ENCODE assay signal across 1 cellular context in the genomic region with DNA sequence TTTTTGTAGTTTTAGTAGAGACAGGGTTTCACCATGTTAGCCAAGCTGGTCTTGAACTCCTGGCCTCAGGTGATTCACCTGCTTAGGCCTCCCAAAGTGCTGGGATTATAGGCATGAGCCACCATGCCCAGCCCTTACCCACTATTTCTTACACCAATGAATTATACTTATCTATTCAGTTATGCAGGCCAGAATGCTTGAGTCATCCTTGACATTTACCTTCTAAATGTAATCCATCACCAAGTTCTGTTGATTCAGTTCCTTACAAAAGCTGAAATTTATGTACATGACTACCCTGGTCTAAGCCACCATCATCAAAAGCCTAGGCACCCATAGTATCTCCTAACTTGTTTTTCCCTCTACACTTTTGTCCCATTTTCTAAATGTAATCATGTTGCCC.
TF ChIP-seq lines count a peak whose summit lies in the region.

No MANE protein-coding gene starts in this region.

TF ChIP-seq in IMR-90, 13 proteins besides CTCF, POLR2A, EP300 and RAD21 (continued from another document):
- TF ChIP-seq, protein P1, sequence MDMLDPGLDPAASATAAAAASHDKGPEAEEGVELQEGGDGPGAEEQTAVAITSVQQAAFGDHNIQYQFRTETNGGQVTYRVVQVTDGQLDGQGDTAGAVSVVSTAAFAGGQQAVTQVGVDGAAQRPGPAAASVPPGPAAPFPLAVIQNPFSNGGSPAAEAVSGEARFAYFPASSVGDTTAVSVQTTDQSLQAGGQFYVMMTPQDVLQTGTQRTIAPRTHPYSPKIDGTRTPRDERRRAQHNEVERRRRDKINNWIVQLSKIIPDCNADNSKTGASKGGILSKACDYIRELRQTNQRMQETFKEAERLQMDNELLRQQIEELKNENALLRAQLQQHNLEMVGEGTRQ (IDR thresholded peaks at IDR 0.05; ENCODE audit: low read depth, low read length) = no peak
- TF ChIP-seq NFE2L2 (IDR thresholded peaks at IDR 0.05; ENCODE audit: low read depth, low read length) = no peak
- no peak for TF ChIP-seq MXI1 (IDR thresholded peaks at IDR 0.05; ENCODE audit: borderline replicate concordance, low read depth, low read length)
- no peak for TF ChIP-seq BHLHE40 (IDR thresholded peaks at IDR 0.05; ENCODE audit: low read depth, low read length)
- TF ChIP-seq MAFK (IDR thresholded peaks at IDR 0.05; ENCODE audit: low read depth, low read length) = no peak
- no peak for TF ChIP-seq CEBPB (IDR thresholded peaks at IDR 0.05; ENCODE audit: low read depth, low read length)
- TF ChIP-seq MAZ (IDR thresholded peaks at IDR 0.05; ENCODE audit: borderline replicate concordance, low read depth, low read length) = no peak
- no peak for TF ChIP-seq FOS (IDR thresholded peaks at IDR 0.05; ENCODE audit: low read depth, low read length)
- TF ChIP-seq RFX5 (IDR thresholded peaks at IDR 0.05; ENCODE audit: low read depth, low read length) = no peak
- TF ChIP-seq CHD1 (IDR thresholded peaks at IDR 0.05; ENCODE audit: low read depth, low read length) = no peak
TF ChIP-seq in IMR-90: peak in this region for 0.
